20 cellular contexts compared by ENCODE assay signal in the genomic region with DNA sequence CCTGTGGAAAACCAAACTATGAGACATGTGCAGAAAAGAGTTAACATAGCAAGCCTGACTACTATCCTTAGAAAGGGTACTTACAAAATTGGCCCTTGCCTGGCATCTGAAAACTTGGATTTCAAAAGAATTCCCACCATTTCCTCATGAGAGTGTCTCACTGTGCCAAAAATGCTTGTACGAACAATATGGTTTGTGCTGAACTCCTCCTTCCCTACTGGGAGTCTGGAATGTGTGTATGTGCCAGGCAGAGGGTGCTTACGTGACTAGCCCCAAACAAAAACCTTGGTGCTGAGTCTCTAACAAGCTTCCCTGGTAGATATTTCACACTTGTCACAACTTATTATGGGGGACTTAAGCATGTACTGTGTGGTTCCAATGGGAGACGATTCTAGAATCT.
"Had no signal": no experiment of that assay in that cellular context is flagged by ENCODE, and none has a peak within 500 bp of the region (broad histone marks: within the 10 kb centered on the region; RNA-seq: fewer than 3 reads in every experiment).

No MANE protein-coding gene starts in this region.

- ATAC-seq: activated CD4-positive, CD25-positive, alpha-beta regulatory T cell treated with anti-CD3 and anti-CD28 coated beads, Interleukin-2, amount 50 U/mL, for 24 hours; activated CD8-positive, alpha-beta T cell treated with anti-CD3 and anti-CD28 coated beads for 36 hours; activated T-cell treated with anti-CD3 and anti-CD28 coated beads, Interleukin-2, amount 50 U/mL, for 72 hours; PC-3 had no signal

- H3K4me2 ChIP-seq: KMS-11 had no signal

- H3K36me3 ChIP-seq: breast epithelium had no signal

- H3K27ac ChIP-seq: breast epithelium, KMS-11 had no signal

- DNase-seq: activated CD4-positive, alpha-beta T cell treated with anti-CD3 and anti-CD28 coated beads for 4 hours; activated CD8-positive, alpha-beta memory T cell treated with anti-CD3 and anti-CD28 coated beads, Interleukin-2, amount 50 U/mL, for 4 hours; activated CD8-positive, alpha-beta T cell treated with anti-CD3 and anti-CD28 coated beads for 36 hours; activated gamma-delta T cell treated with Interleukin-2 at 50 U/mL for 16 hours; activated naive CD4-positive, alpha-beta T cell treated with anti-CD3 and anti-CD28 coated beads, Interleukin-2, amount 10 ng/mL, durations not matched to agents 7 days and 5 days; activated naive CD8-positive, alpha-beta T cell treated with anti-CD3 and anti-CD28 coated beads for 36 hours; activated T-cell treated with anti-CD3 and anti-CD28 coated beads, Interleukin-2, amount 50 U/mL, for 72 hours; caudate nucleus; MM.1S; NCI-H1105; NCI-H146; NCI-H187 treated with DMSO at 0.1 percent for 48 hours; NCI-H2081 treated with DMSO at 0.1 percent for 48 hours; NCI-H446; NCI-H524; PC-3; SHP77 treated with DMSO at 0.1 percent for 48 hours had no signal

- H3K27me3 ChIP-seq: breast epithelium had no signal

- H3K4me3 ChIP-seq: breast epithelium had no signal

- H3K9ac ChIP-seq: KMS-11 had no signal

- H3K4me1 ChIP-seq: breast epithelium had no signal
